In the genomic region with DNA sequence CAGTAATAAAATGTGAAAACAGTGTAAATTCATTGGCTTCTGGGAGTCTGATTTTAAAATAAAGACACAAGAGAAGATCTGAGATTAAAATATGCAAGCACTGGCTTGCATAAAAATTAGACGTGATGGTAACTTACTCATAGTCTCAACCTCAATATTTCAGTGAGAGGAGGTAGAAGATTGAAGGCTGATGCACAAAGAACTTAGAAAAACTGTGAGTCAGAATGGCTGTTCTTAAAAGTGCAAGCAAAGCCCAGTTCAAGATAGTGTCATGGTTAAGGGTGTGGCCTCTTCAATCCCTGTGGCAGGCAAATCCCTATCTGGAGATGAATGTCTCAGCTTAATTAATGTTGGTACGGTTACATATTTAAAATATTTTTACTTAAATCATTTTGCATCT, we compare ENCODE assay signal across 29 cellular contexts. TPM values are rescaled to one million over a fixed set of nuclear protein-coding genes. Genes with fewer than 3 reads are reported as not detected.
DNase-seq lines count a peak whose midpoint lies in the region; ATAC-seq and TF ChIP-seq lines count a peak whose summit lies in the region.
"Had no signal": no experiment of that assay in that cellular context is flagged by ENCODE, and none has a peak within 500 bp of the region (broad histone marks: within the 10 kb centered on the region; RNA-seq: fewer than 3 reads in every experiment).

No MANE protein-coding gene starts in this region.

- H3K9ac ChIP-seq in GM23248 = no peak overlapping the region
- H3K9ac ChIP-seq: KMS-11, parathyroid adenoma had no signal

- H3K36me3 ChIP-seq in GM23248 (ENCODE audit: low read depth) (no peaks in the 10 kb centered on the region), RWPE2 (ENCODE audit: low read depth) (no peaks in the 10 kb centered on the region)
- H3K36me3 ChIP-seq: lower lobe of right lung, tibial nerve, WERI-Rb-1 had no signal

- H3K4me3 ChIP-seq in GM23248 (no peak overlapping the region), RWPE2 (ENCODE audit: severe bottlenecking) (no peak overlapping the region)
- H3K4me3 ChIP-seq: lower lobe of right lung, mucosa of descending colon, SK-N-MC, tibial nerve had no signal

- in situ Hi-C loops in GM23248 (cut with MboI) = no loop called here

- peak; percentile 95 for ATAC-seq in RWPE2 (ENCODE audit: low read depth)
- peak; percentile 92 for ATAC-seq in esophagus mucosa
- ATAC-seq in stimulated activated naive CD8-positive, alpha-beta T cell treated with anti-CD3 and anti-CD28 coated beads, Interleukin-15, Interleukin-2, amounts not matched to agents 100 U/mL and 50 U/mL, for 24 hours = no peak
- ATAC-seq: lower lobe of right lung, mucosa of descending colon, right cardiac atrium had no signal

- H3K4me1 Mint-ChIP-seq in activated naive CD4-positive, alpha-beta T cell treated with anti-CD3 and anti-CD28 coated beads, Interleukin-2, amount 10 ng/mL, durations not matched to agents 7 days and 5 days = no peaks in the 10 kb centered on the region
- H3K4me1 Mint-ChIP-seq: central memory CD8-positive, alpha-beta T cell had no signal

- CTCF ChIA-PET in activated naive CD4-positive, alpha-beta T cell treated with anti-CD3 and anti-CD28 coated beads, Interleukin-2, amount 10 ng/mL, durations not matched to agents 7 days and 5 days (lab: Charles Lee) = no interaction called here

- no peak overlapping the region; the same call in 1 of the 2 replicates for H2AFZ ChIP-seq in GM23248
- H2AFZ ChIP-seq: parathyroid adenoma had no signal

- no peak overlapping the region for H3K4me3 Mint-ChIP-seq in activated naive CD4-positive, alpha-beta T cell treated with anti-CD3 and anti-CD28 coated beads, Interleukin-2, amount 10 ng/mL, durations not matched to agents 7 days and 5 days
- H3K4me3 Mint-ChIP-seq: activated T-helper 1 cell treated with anti-CD3 and anti-CD28 coated beads, Interleukin-12 subunit alpha, Interleukin-12 subunit beta, Interleukin-2, Interleukin-4 antibody, amounts not matched to agents 30 ng/mL and 10 ng/mL and 1 ng/mL, durations not matched to agents 14 hours and 24 hours and 36 hours; CD4-positive, alpha-beta T cell; central memory CD8-positive, alpha-beta T cell; nephron; stimulated activated naive CD8-positive, alpha-beta T cell treated with anti-CD3 and anti-CD28 coated beads, Interleukin-15, Interleukin-2, amounts not matched to agents 100 ng/mL and 50 ng/mL, for 24 hours; T-helper 2 cell treated with Interferon-gamma antibody and Interleukin-4, amounts not matched to agents 5 μg/mL and 100 μg/mL, for 36 hours had no signal

- H3F3A ChIP-seq in GM23248 (ENCODE audit: insufficient read depth) = peaks cover 22% of the 10 kb centered on the region; the same call in 1 of the 2 replicates

- H3K27ac ChIP-seq in GM23248 (0 out of 2 replicates have a peak overlapping the region, but pooled peaks have one; percentile 25), RWPE2 (ENCODE audit: poor library complexity, severe bottlenecking) (peak overlapping the region; percentile 50)
- H3K27ac ChIP-seq: KMS-11, lower lobe of right lung, parathyroid adenoma, SK-N-MC, tibial nerve, WERI-Rb-1 had no signal

- H3K27me3 ChIP-seq in GM23248 (replicated peaks; ENCODE audit: insufficient read depth) (no peaks in the 10 kb centered on the region), RWPE2 (ENCODE audit: insufficient read depth, poor library complexity, severe bottlenecking) (no peaks in the 10 kb centered on the region)
- H3K27me3 ChIP-seq: tibial nerve had no signal

- H3K4me2 ChIP-seq in GM23248 (ENCODE audit: unreplicated experiment) = peak overlapping the region; percentile 21
- H3K4me2 ChIP-seq: KMS-11 had no signal

- H3K4me1 ChIP-seq in GM23248 (ENCODE audit: insufficient read depth) = peaks cover 22% of the 10 kb centered on the region
- peaks cover 6% of the 10 kb centered on the region for H3K4me1 ChIP-seq in RWPE2 (ENCODE audit: insufficient read depth, poor library complexity, severe bottlenecking)
- H3K4me1 ChIP-seq: lower lobe of right lung, parathyroid adenoma had no signal

- H3K9me2 ChIP-seq in GM23248 (ENCODE audit: insufficient read depth) = no peaks in the 10 kb centered on the region

- no peak overlapping the region for H3K27ac Mint-ChIP-seq in activated naive CD4-positive, alpha-beta T cell treated with anti-CD3 and anti-CD28 coated beads, Interleukin-2, amount 10 ng/mL, durations not matched to agents 7 days and 5 days
- H3K27ac Mint-ChIP-seq: activated T-helper 1 cell treated with anti-CD3 and anti-CD28 coated beads, Interleukin-12 subunit alpha, Interleukin-12 subunit beta, Interleukin-2, Interleukin-4 antibody, amounts not matched to agents 30 ng/mL and 10 ng/mL and 1 ng/mL, durations not matched to agents 14 hours and 24 hours and 36 hours; CD4-positive, alpha-beta T cell; nephron; stimulated activated naive CD8-positive, alpha-beta T cell treated with anti-CD3 and anti-CD28 coated beads, Interleukin-15, Interleukin-2, amounts not matched to agents 100 ng/mL and 50 ng/mL, for 24 hours; T-helper 2 cell treated with Interferon-gamma antibody and Interleukin-4, amounts not matched to agents 5 μg/mL and 100 μg/mL, for 36 hours had no signal

- no peaks in the 10 kb centered on the region for H3K27me3 Mint-ChIP-seq in activated naive CD4-positive, alpha-beta T cell treated with anti-CD3 and anti-CD28 coated beads, Interleukin-2, amount 10 ng/mL, durations not matched to agents 7 days and 5 days
- H3K27me3 Mint-ChIP-seq: CD4-positive, alpha-beta T cell; central memory CD8-positive, alpha-beta T cell; stimulated activated naive CD8-positive, alpha-beta T cell treated with anti-CD3 and anti-CD28 coated beads, Interleukin-15, Interleukin-2, amounts not matched to agents 100 ng/mL and 50 ng/mL, for 24 hours had no signal

- no peaks in the 10 kb centered on the region for H4K20me1 ChIP-seq in GM23248 (ENCODE audit: insufficient read depth)

- WGBS in GM23248 (ENCODE audit: low coverage in 1 of 2, low lambda C conversion rate in 2 of 2, missing lambda C conversion rate in 2 of 2), 2 experiments = 0 to 2% methylated on average over 2 of the region's 2 CpGs

- TF ChIP-seq CTCF in RWPE2 (IDR thresholded peaks at IDR 0.05; ENCODE audit: poor library complexity, severe bottlenecking) = no peak

- H3K79me2 ChIP-seq in GM23248 (ENCODE audit: insufficient read depth) = no peaks in the 10 kb centered on the region
- H3K79me2 ChIP-seq: parathyroid adenoma had no signal

- no peaks in the 10 kb centered on the region for H3K36me3 Mint-ChIP-seq in activated naive CD4-positive, alpha-beta T cell treated with anti-CD3 and anti-CD28 coated beads, Interleukin-2, amount 10 ng/mL, durations not matched to agents 7 days and 5 days

- no peaks in the 10 kb centered on the region for H3K9me3 ChIP-seq in GM23248 (ENCODE audit: low read depth)
- no peaks in the 10 kb centered on the region for H3K9me3 ChIP-seq in RWPE2 (ENCODE audit: severe bottlenecking)
- H3K9me3 ChIP-seq: lower lobe of right lung, mucosa of descending colon, tibial nerve had no signal

- DNase-seq in GM23248 (peak; percentile 77), RWPE2 (ENCODE audit: low spot score) (no peak), putamen (ENCODE audit: low spot score) (peak; percentile 15)
- DNase-seq in stimulated activated naive CD4-positive, alpha-beta T cell treated with Interleukin-2 at 50 U/mL for 16 hours (lab: John Stamatoyannopoulos, UW) = no peak
- DNase-seq in activated naive CD4-positive, alpha-beta T cell treated with anti-CD3 and anti-CD28 coated beads, Interleukin-2, amount 10 ng/mL, durations not matched to agents 7 days and 5 days = no peak
- no peak for DNase-seq in stimulated activated naive CD8-positive, alpha-beta T cell treated with anti-CD3 and anti-CD28 coated beads, Interleukin-15, Interleukin-2, amounts not matched to agents 100 U/mL and 50 U/mL, for 24 hours
- DNase-seq: activated CD4-positive, alpha-beta T cell treated with anti-CD3 and anti-CD28 coated beads, Interleukin-2, amount 50 U/mL, for 1 hour; activated naive CD4-positive, alpha-beta T cell treated with anti-CD3 and anti-CD28 coated beads, Interleukin-2, amount 50 U/mL, for 16 hours; CD4-positive, alpha-beta T cell; GOT3; kidney; lower lobe of right lung; mucosa of descending colon; NCI-H146; NCI-H2171; NCI-H524 treated with DMSO at 0.1 percent for 48 hours; right cardiac atrium; WERI-Rb-1 had no signal

- peaks cover 7% of the 10 kb centered on the region for H3K9me3 Mint-ChIP-seq in activated naive CD4-positive, alpha-beta T cell treated with anti-CD3 and anti-CD28 coated beads, Interleukin-2, amount 10 ng/mL, durations not matched to agents 7 days and 5 days
- H3K9me3 Mint-ChIP-seq: activated T-helper 1 cell treated with anti-CD3 and anti-CD28 coated beads, Interleukin-12 subunit alpha, Interleukin-12 subunit beta, Interleukin-2, Interleukin-4 antibody, amounts not matched to agents 30 ng/mL and 10 ng/mL and 1 ng/mL, durations not matched to agents 14 hours and 24 hours and 36 hours had no signal

RNA-seq across cellular contexts. Expression of a gene that starts 33.6 kb away (rescaled TPM):
- total RNA-seq in GM23248 (2014; rRNA removed; shearing (Covaris generic)) = 45.3 and 48.1 TPM in 2 replicates
- polyA plus RNA-seq in GM23248 (2016; fragmentation: Nextera tagmentation; extraction: Ambion mirVana) = 42.2 and 45.8 TPM in 2 replicates
- total RNA-seq in esophagus mucosa = 1.2 TPM
- total RNA-seq: activated T-helper 1 cell treated with anti-CD3 and anti-CD28 coated beads, Interleukin-12 subunit alpha, Interleukin-12 subunit beta, Interleukin-2, Interleukin-4 antibody, amounts not matched to agents 30 ng/mL and 10 ng/mL and 1 ng/mL, durations not matched to agents 14 hours and 24 hours and 36 hours; CD4-positive, alpha-beta T cell; epithelial cell of proximal tubule had no signal

Comparison
In these comparisons a context has a peak if more than half of its experiments do, and no peak if none do; other contexts are left out.
1. DNase-seq: peak in GM23248 (single experiment) and putamen (single experiment); none in RWPE2 (single experiment), stimulated activated naive CD4-positive, alpha-beta T cell treated with Interleukin-2 at 50 U/mL for 16 hours (single experiment), activated naive CD4-positive, alpha-beta T cell treated with anti-CD3 and anti-CD28 coated beads, Interleukin-2, amount 10 ng/mL, durations not matched to agents 7 days and 5 days (single experiment) and stimulated activated naive CD8-positive, alpha-beta T cell treated with anti-CD3 and anti-CD28 coated beads, Interleukin-15, Interleukin-2, amounts not matched to agents 100 U/mL and 50 U/mL, for 24 hours (single experiment).
2. RNA of a gene that starts 33.6 kb away (total RNA-seq): 45.3 to 48.1 TPM in GM23248; 1.2 TPM in esophagus mucosa (single experiment); every median in the first group is over 10 times any median in the second.